Comparison of ENCODE assay signal across 35 cellular contexts in genomic region chr12:53523131-53523530, GRCh38. TPM values are rescaled to one million over a fixed set of nuclear protein-coding genes. Genes with fewer than 3 reads are reported as not detected.
"Had no signal": no experiment of that assay in that cellular context is flagged by ENCODE, and none has a peak within 500 bp of the region (broad histone marks: within the 10 kb centered on the region; RNA-seq: fewer than 3 reads in every experiment).

No MANE protein-coding gene starts in this region.

- ATAC-seq: activated CD8-positive, alpha-beta memory T cell treated with anti-CD3 and anti-CD28 coated beads, Interleukin-2, amount 10 ng/mL, durations not matched to agents 7 days and 5 days; activated T-cell treated with anti-CD3 and anti-CD28 coated beads, Interleukin-2, amount 50 U/mL, for 72 hours; PC-3; Right ventricle myocardium inferior; SK-N-SH treated with all-trans-retinoic acid at 6 μM for 48 hours; T-cell; T-helper 17 cell had no signal

- H3K9me3 Mint-ChIP-seq: activated CD4-positive, alpha-beta memory T cell treated with anti-CD3 and anti-CD28 coated beads, Interleukin-2, amount 10 ng/mL, durations not matched to agents 7 days and 5 days; activated naive CD4-positive, alpha-beta T cell treated with anti-CD3 and anti-CD28 coated beads, Interleukin-2, amount 50 U/mL, for 24 hours; activated naive CD8-positive, alpha-beta T cell treated with anti-CD3 and anti-CD28 coated beads, Interleukin-2, amount 10 ng/mL, durations not matched to agents 7 days and 5 days; activated T-cell treated with anti-CD3 and anti-CD28 coated beads, Interleukin-2, amount 50 U/mL, for 72 hours; activated T-helper 2 cell treated with anti-CD3 and anti-CD28 coated beads, Interferon-gamma antibody, Interleukin-2, Interleukin-4, amounts not matched to agents 10 μg/mL and 5 μg/mL and 100 μg/mL, durations not matched to agents 14 hours and 24 hours and 36 hours; central memory CD8-positive, alpha-beta T cell; T-cell had no signal

- H3K4me3 Mint-ChIP-seq: activated CD4-positive, alpha-beta memory T cell treated with anti-CD3 and anti-CD28 coated beads, Interleukin-2, amount 10 ng/mL, durations not matched to agents 7 days and 5 days; activated CD8-positive, alpha-beta memory T cell treated with anti-CD3 and anti-CD28 coated beads, Interleukin-2, amount 10 ng/mL, durations not matched to agents 7 days and 5 days; activated naive CD4-positive, alpha-beta T cell treated with anti-CD3 and anti-CD28 coated beads, Interleukin-2, amount 50 U/mL, for 24 hours; activated naive CD8-positive, alpha-beta T cell treated with anti-CD3 and anti-CD28 coated beads, Interleukin-2, amount 10 ng/mL, durations not matched to agents 7 days and 5 days; activated T-cell treated with anti-CD3 and anti-CD28 coated beads, Interleukin-2, amount 50 U/mL, for 72 hours; central memory CD8-positive, alpha-beta T cell; T-cell; T-helper 17 cell had no signal

- H3K27ac Mint-ChIP-seq: activated CD4-positive, alpha-beta memory T cell treated with anti-CD3 and anti-CD28 coated beads, Interleukin-2, amount 10 ng/mL, durations not matched to agents 7 days and 5 days; activated CD8-positive, alpha-beta memory T cell treated with anti-CD3 and anti-CD28 coated beads, Interleukin-2, amount 10 ng/mL, durations not matched to agents 7 days and 5 days; activated naive CD4-positive, alpha-beta T cell treated with anti-CD3 and anti-CD28 coated beads, Interleukin-2, amount 50 U/mL, for 24 hours; activated naive CD8-positive, alpha-beta T cell treated with anti-CD3 and anti-CD28 coated beads, Interleukin-2, amount 10 ng/mL, durations not matched to agents 7 days and 5 days; activated T-cell treated with anti-CD3 and anti-CD28 coated beads, Interleukin-2, amount 50 U/mL, for 72 hours; activated T-helper 2 cell treated with anti-CD3 and anti-CD28 coated beads, Interferon-gamma antibody, Interleukin-2, Interleukin-4, amounts not matched to agents 10 μg/mL and 5 μg/mL and 100 μg/mL, durations not matched to agents 14 hours and 24 hours and 36 hours; T-cell; T-helper 17 cell had no signal

- H3K27me3 Mint-ChIP-seq: activated CD4-positive, alpha-beta memory T cell treated with anti-CD3 and anti-CD28 coated beads, Interleukin-2, amount 10 ng/mL, durations not matched to agents 7 days and 5 days; activated CD8-positive, alpha-beta memory T cell treated with anti-CD3 and anti-CD28 coated beads, Interleukin-2, amount 10 ng/mL, durations not matched to agents 7 days and 5 days; activated naive CD4-positive, alpha-beta T cell treated with anti-CD3 and anti-CD28 coated beads, Interleukin-2, amount 50 U/mL, for 24 hours; activated naive CD8-positive, alpha-beta T cell treated with anti-CD3 and anti-CD28 coated beads, Interleukin-2, amount 10 ng/mL, durations not matched to agents 7 days and 5 days; central memory CD8-positive, alpha-beta T cell; T-cell; T-helper 17 cell had no signal

- H3K4me1 Mint-ChIP-seq: activated naive CD4-positive, alpha-beta T cell treated with anti-CD3 and anti-CD28 coated beads, Interleukin-2, amount 50 U/mL, for 24 hours; central memory CD8-positive, alpha-beta T cell; T-cell had no signal

- DNase-seq: activated CD4-positive, alpha-beta memory T cell treated with anti-CD3 and anti-CD28 coated beads, Interleukin-2, amount 10 ng/mL, durations not matched to agents 7 days and 5 days; activated CD4-positive, alpha-beta T cell treated with anti-CD3 and anti-CD28 coated beads for 1 hour; activated CD4-positive, alpha-beta T cell treated with anti-CD3 and anti-CD28 coated beads for 48 hours; activated CD4-positive, CD25-positive, alpha-beta regulatory T cell; activated CD8-positive, alpha-beta memory T cell treated with anti-CD3 and anti-CD28 coated beads for 24 hours; activated CD8-positive, alpha-beta memory T cell treated with anti-CD3 and anti-CD28 coated beads, Interleukin-2, amount 10 ng/mL, durations not matched to agents 7 days and 5 days; activated CD8-positive, alpha-beta memory T cell treated with anti-CD3 and anti-CD28 coated beads, Interleukin-2, amount 50 U/mL, for 48 hours; activated gamma-delta T cell; activated naive CD4-positive, alpha-beta T cell treated with Interleukin-2 at 50 U/mL for 16 hours; activated naive CD8-positive, alpha-beta T cell treated with anti-CD3 and anti-CD28 coated beads, Interleukin-2, amount 10 ng/mL, durations not matched to agents 7 days and 5 days; activated T-cell treated with anti-CD3 and anti-CD28 coated beads, Interleukin-2, amount 50 U/mL, for 72 hours; amygdala; MM.1S; MV-4-11; NCI-H1092; NCI-H1436 treated with DMSO at 0.1 percent for 48 hours; NCI-H1694 treated with DMSO at 0.1 percent for 48 hours; NCI-H2029; NCI-H345; NCI-H524 treated with DMSO at 0.1 percent for 48 hours; NK-92 treated with Interleukin-12 subunit alpha and Interleukin-12 subunit beta, amount 100 ng/mL, for 24 hours; PC-3; SIG-M5; T-cell; T-helper 17 cell; WERI-Rb-1 had no signal

RNA-seq across cellular contexts. Expression of gene NPFF, which starts 15.8 kb away (rescaled TPM):
- total RNA-seq: activated CD4-positive, alpha-beta memory T cell treated with anti-CD3 and anti-CD28 coated beads, Interleukin-2, amount 10 ng/mL, durations not matched to agents 7 days and 5 days; activated CD8-positive, alpha-beta memory T cell treated with anti-CD3 and anti-CD28 coated beads, Interleukin-2, amount 10 ng/mL, durations not matched to agents 7 days and 5 days; activated naive CD8-positive, alpha-beta T cell treated with anti-CD3 and anti-CD28 coated beads, Interleukin-2, amount 10 ng/mL, durations not matched to agents 7 days and 5 days; activated T-helper 2 cell treated with anti-CD3 and anti-CD28 coated beads, Interferon-gamma antibody, Interleukin-2, Interleukin-4, amounts not matched to agents 10 μg/mL and 5 μg/mL and 100 μg/mL, durations not matched to agents 14 hours and 24 hours and 36 hours; cardiac muscle cell; chondrocyte; LHCN-M2; PC-3; Right ventricle myocardium inferior; SK-MEL-5; T-cell; T-helper 17 cell had no signal
- polyA plus RNA-seq: cardiac muscle cell had no signal
